ENCODE assay signal across 26 cellular contexts in genomic region chr17:51354908-51355307, GRCh38.
A peak's percentile ranks its signal among the peaks of the same experiment; 100 is the strongest.
DNase-seq lines count a peak whose midpoint lies in the region; ATAC-seq and TF ChIP-seq lines count a peak whose summit lies in the region.
"Had no signal": no experiment of that assay in that cellular context is flagged by ENCODE, and none has a peak within 500 bp of the region (broad histone marks: within the 10 kb centered on the region; RNA-seq: fewer than 3 reads in every experiment).

No MANE protein-coding gene starts in this region.

- no peaks in the 10 kb centered on the region for H3K9me3 ChIP-seq in BE2C
- H3K9me3 ChIP-seq: BLaER1, esophagus squamous epithelium, HAP-1, heart right ventricle, prostate gland, SJSA1, stomach, thyroid gland had no signal

- H3K27ac ChIP-seq in dorsolateral prefrontal cortex: peak overlapping the region in 45 of 59 donors; percentile 1 to 79 (median 60)
- H3K27ac ChIP-seq: BLaER1, foreskin keratinocyte, heart right ventricle, prostate gland, RWPE1, SJSA1, stomach, thyroid gland had no signal

- H3K4me3 ChIP-seq in BE2C (ENCODE audit: low read depth, low read length) (peak overlapping the region; percentile 43), dorsolateral prefrontal cortex (no peak overlapping the region)
- H3K4me3 ChIP-seq: BLaER1, esophagus squamous epithelium, HAP-1, heart right ventricle, prostate gland, SJSA1, stomach, thyroid gland had no signal

- no peaks in the 10 kb centered on the region for H3K36me3 ChIP-seq in BE2C
- H3K36me3 ChIP-seq: BLaER1, esophagus squamous epithelium, HAP-1, heart right ventricle, prostate gland, SJSA1, stomach, thyroid gland had no signal

- TF ChIP-seq CTCF in BE2C (IDR thresholded peaks at IDR 0.05; ENCODE audit: low read depth, low read length): no peak
- no peak for TF ChIP-seq CTCF in dorsolateral prefrontal cortex (IDR thresholded peaks at IDR 0.05 in 54 of 56, conservative IDR thresholded peaks at IDR 0.05 in 2 of 56; ENCODE audit: low read depth in 1 of 56, partially characterized antibody in 56 of 56)

- ATAC-seq in GM19328 (IDR thresholded peaks at IDR 0.05; ENCODE audit: unreplicated experiment) (no peak), HG03135 (IDR thresholded peaks at IDR 0.05; ENCODE audit: unreplicated experiment) (no peak)
- ATAC-seq: T-cell had no signal

- DNase-seq in BE2C: peak; percentile 75
- DNase-seq in COR-L47 (lab: John Stamatoyannopoulos, UW): peak; percentile 83
- peak; percentile 61 for DNase-seq in RPMI7951 (ENCODE audit: low read depth)
- DNase-seq in dorsolateral prefrontal cortex: peak in 1 of 10 donors; percentile 54
- no peak for DNase-seq in HK-2 (ENCODE audit: unreplicated experiment)
- DNase-seq: activated CD4-positive, alpha-beta T cell treated with anti-CD3 and anti-CD28 coated beads, Interleukin-2, amount 50 U/mL, for 1 hour; activated CD4-positive, CD25-positive, alpha-beta regulatory T cell; activated effector memory CD4-positive, alpha-beta T cell treated with anti-CD3 and anti-CD28 coated beads, Interleukin-2, amount 50 U/mL, for 16 hours; activated T-cell treated with anti-CD3 and anti-CD28 coated beads, Interleukin-2, amount 50 U/mL, for 24 hours; DMS53; esophagus squamous epithelium; foreskin keratinocyte; heart right ventricle; NCI-H2029 treated with DMSO at 0.1 percent for 48 hours; NCI-H345; nucleus accumbens; stomach; T-cell; thyroid gland had no signal

- intact Hi-C loops in dorsolateral prefrontal cortex (cut with DNase I): no loop called here

- H3K27me3 ChIP-seq in BE2C (no peaks in the 10 kb centered on the region), dorsolateral prefrontal cortex (peaks cover 0 to 4% (median 0%) of the 10 kb centered on the region in 45 donors)
- H3K27me3 ChIP-seq: BLaER1, thyroid gland had no signal

- H3K4me1 ChIP-seq in BE2C: peaks cover 28% of the 10 kb centered on the region
- H3K4me1 ChIP-seq: BLaER1, HAP-1, heart right ventricle, prostate gland, SJSA1 had no signal
